Comparison of ENCODE assay signal across 11 cellular contexts in genomic region chr15:60444289-60444912, GRCh38. TPM values are rescaled to one million over a fixed set of nuclear protein-coding genes. Genes with fewer than 3 reads are reported as not detected.
A peak's percentile ranks its signal among the peaks of the same experiment; 100 is the strongest.
DNase-seq lines count a peak whose midpoint lies in the region; ATAC-seq and TF ChIP-seq lines count a peak whose summit lies in the region.
"Had no signal": no experiment of that assay in that cellular context is flagged by ENCODE, and none has a peak within 500 bp of the region (broad histone marks: within the 10 kb centered on the region; RNA-seq: fewer than 3 reads in every experiment).

No MANE protein-coding gene starts in this region.

- in situ Hi-C loops in ACHN (cut with HindIII; ENCODE audit: low pct_ligation_motif_present, low pct_unique_long_range_greater_than_20kb, low sequenced_read_pairs): no loop called here

- H3K9me3 ChIP-seq in liver (ENCODE audit: control insufficient read depth in 4 of 4, low read length in 3 of 4): no peaks in the 10 kb centered on the region

- no peak for ATAC-seq in HG02678 (IDR thresholded peaks at IDR 0.05; ENCODE audit: unreplicated experiment)
- ATAC-seq in stimulated activated naive CD8-positive, alpha-beta T cell treated with anti-CD3 and anti-CD28 coated beads, Interleukin-15, Interleukin-2, amounts not matched to agents 100 U/mL and 50 U/mL, for 24 hours: no peak
- ATAC-seq: GM12878 had no signal

- TF ChIP-seq CTCF in liver (IDR thresholded peaks at IDR 0.05; ENCODE audit: low read depth, low read length, missing input control): peak; percentile 50

- DNase-seq in ACHN: peak; percentile 40
- peak; percentile 7 for DNase-seq in HPDE6-E6E7 (ENCODE audit: extremely low spot score)
- DNase-seq in astrocyte of the hippocampus (ENCODE audit: low read depth, low spot score): peak; percentile 37
- DNase-seq in stimulated activated naive CD8-positive, alpha-beta T cell treated with anti-CD3 and anti-CD28 coated beads, Interleukin-15, Interleukin-2, amounts not matched to agents 100 U/mL and 50 U/mL, for 24 hours: no peak
- no peak for DNase-seq in H7
- DNase-seq in iPS-NIHi11 (ENCODE audit: low spot score): no peak
- DNase-seq: KG1, nucleus accumbens had no signal

- H3K27me3 ChIP-seq in liver (ENCODE audit: control insufficient read depth in 4 of 4, insufficient read depth in 4 of 4, low read length in 3 of 4): no peaks in the 10 kb centered on the region
- no peaks in the 10 kb centered on the region for H3K27me3 ChIP-seq in H7 (ENCODE audit: control insufficient read depth, insufficient read depth, low read length)

- TF ChIP-seq RAD21 in liver (IDR thresholded peaks at IDR 0.05): peak; percentile 72 to 75

- peaks cover 0 to 22% (median 13%) of the 10 kb centered on the region in 4 donors for H3K4me1 ChIP-seq in liver (ENCODE audit: control insufficient read depth in 4 of 4, insufficient read depth in 4 of 4, low read length in 3 of 4)

- no peak overlapping the region for H3K9ac ChIP-seq in liver (ENCODE audit: low read depth in 1 of 2, low read length in 2 of 2)

- no peak overlapping the region for H3K27ac ChIP-seq in liver (ENCODE audit: low read depth in 1 of 2, low read length in 2 of 2)

- H3K4me3 ChIP-seq in liver (ENCODE audit: low read depth in 1 of 3, low read length in 3 of 3): no peak overlapping the region
- H3K4me3 ChIP-seq in H7 (ENCODE audit: insufficient read depth, low read depth, low read length): no peak overlapping the region
- H3K4me3 ChIP-seq: GM12878 had no signal

- 91% methylated on average over 6 of the region's 6 CpGs for WGBS in liver

- peaks cover 0 to 6% (median 2%) of the 10 kb centered on the region in 4 donors for H3K36me3 ChIP-seq in liver (ENCODE audit: control insufficient read depth in 4 of 4, insufficient read depth in 3 of 4, low read depth in 1 of 4, low read length in 3 of 4)
- H3K36me3 ChIP-seq in H7 (replicated peaks; ENCODE audit: control insufficient read depth, insufficient read depth, low read length): peaks cover 2% of the 10 kb centered on the region; the same call in 1 of the 2 replicates

TF ChIP-seq in liver, 16 proteins besides CTCF, POLR2A, EP300 and RAD21:
- TF ChIP-seq HNF4G (IDR thresholded peaks at IDR 0.05) (no peak), RXRA (IDR thresholded peaks at IDR 0.05) (no peak), REST (IDR thresholded peaks at IDR 0.05) (no peak), YY1 (IDR thresholded peaks at IDR 0.05) (no peak), JUND (IDR thresholded peaks at IDR 0.05) (no peak), MAX (IDR thresholded peaks at IDR 0.05) (no peak), ZBTB33 (IDR thresholded peaks at IDR 0.05) (no peak), FOXA1 (IDR thresholded peaks at IDR 0.05) (no peak), ATF3 (IDR thresholded peaks at IDR 0.05) (no peak), GABPA (IDR thresholded peaks at IDR 0.05 in 1 of 2, conservative IDR thresholded peaks at IDR 0.05 in 1 of 2) (no peak)
TF ChIP-seq in liver: peak in this region for 0.

RNA-seq across cellular contexts. Expression of gene ICE2, which starts 34.5 kb away (rescaled TPM):
- 10 to 100 TPM; 19.8 to 26.6 TPM for total RNA-seq in liver
- polyA plus RNA-seq in liver: 10 to 100 TPM in 1 of 2 donors, 1 to 10 TPM in 1; 5.7 to 13.8 TPM
- 45.8 and 56.4 TPM in 2 replicates for total RNA-seq in H7 (2014; rRNA removed; shearing (Covaris generic))

RNA-seq across cellular contexts. Expression of gene ANXA2, which starts 46.6 kb away (rescaled TPM):
- 100 to 1,000 TPM in 1 of 2 donors, 10 to 100 TPM in 1; 88.4 to 138 TPM for total RNA-seq in liver
- polyA plus RNA-seq in liver: 100 to 1,000 TPM in 1 of 2 donors, 10 to 100 TPM in 1; 62.7 to 125 TPM
- total RNA-seq in H7 (2014; rRNA removed; shearing (Covaris generic)): 577 and 656 TPM in 2 replicates

Comparison
In these comparisons a context has a peak if more than half of its experiments do, and no peak if none do; other contexts are left out.
1. DNase-seq: peak in ACHN (single experiment), HPDE6-E6E7 (single experiment) and astrocyte of the hippocampus (single experiment); none in stimulated activated naive CD8-positive, alpha-beta T cell treated with anti-CD3 and anti-CD28 coated beads, Interleukin-15, Interleukin-2, amounts not matched to agents 100 U/mL and 50 U/mL, for 24 hours (single experiment), H7 (single experiment) and iPS-NIHi11 (single experiment).